ENCODE assay signal across 14 cellular contexts in genomic region chr13:110433014-110433413, GRCh38.
DNase-seq lines count a peak whose midpoint lies in the region; ATAC-seq and TF ChIP-seq lines count a peak whose summit lies in the region.
"Had no signal": no experiment of that assay in that cellular context is flagged by ENCODE, and none has a peak within 500 bp of the region (broad histone marks: within the 10 kb centered on the region; RNA-seq: fewer than 3 reads in every experiment).

No MANE protein-coding gene starts in this region.

- no peaks in the 10 kb centered on the region for H3K27me3 Mint-ChIP-seq in osteocyte (ENCODE audit: unreplicated experiment)

- peaks cover 81% of the 10 kb centered on the region for H3K36me3 Mint-ChIP-seq in osteocyte (ENCODE audit: unreplicated experiment)
- H3K36me3 Mint-ChIP-seq: activated CD8-positive, alpha-beta memory T cell treated with anti-CD3 and anti-CD28 coated beads, Interleukin-2, amount 10 ng/mL, durations not matched to agents 7 days and 5 days had no signal

- H3K27ac ChIP-seq in left ventricle myocardium inferior (replicated peaks) (peak overlapping the region; percentile 70), upper lobe of right lung (no peak overlapping the region), SJCRH30 (no peak overlapping the region)
- H3K27ac ChIP-seq: KMS-11, WERI-Rb-1 had no signal

- no peaks in the 10 kb centered on the region for H3K9me3 ChIP-seq in left ventricle myocardium inferior (replicated peaks)
- no peaks in the 10 kb centered on the region for H3K9me3 ChIP-seq in upper lobe of right lung
- H3K9me3 ChIP-seq in SJCRH30 (replicated peaks), result no peaks in the 10 kb centered on the region
- H3K9me3 ChIP-seq: breast epithelium had no signal

- H3K4me1 ChIP-seq in left ventricle myocardium inferior, result peaks cover 64% of the 10 kb centered on the region
- no peaks in the 10 kb centered on the region for H3K4me1 ChIP-seq in upper lobe of right lung
- H3K4me1 ChIP-seq in SJCRH30, result no peaks in the 10 kb centered on the region
- H3K4me1 ChIP-seq: breast epithelium had no signal

- intact Hi-C loops in left ventricle myocardium inferior (cut with micrococcal nuclease) (no loop called here), upper lobe of right lung (cut with DNase I) (loop anchor here (10.0 kb wide), 1 partner anchor 218 kb away; no protein-coding TSS in a partner anchor)

- H3K27me3 ChIP-seq in left ventricle myocardium inferior (ENCODE audit: low read depth) (no peaks in the 10 kb centered on the region), upper lobe of right lung (no peaks in the 10 kb centered on the region), SJCRH30 (no peaks in the 10 kb centered on the region)
- H3K27me3 ChIP-seq: breast epithelium had no signal

- TF ChIP-seq CTCF in left ventricle myocardium inferior (IDR thresholded peaks at IDR 0.05; ENCODE audit: borderline replicate concordance) (no peak), osteocyte (IDR thresholded peaks at IDR 0.05) (no peak), upper lobe of right lung (IDR thresholded peaks at IDR 0.05) (no peak)

- peak overlapping the region; percentile 18 for H3K4me3 Mint-ChIP-seq in osteocyte (ENCODE audit: unreplicated experiment)
- H3K4me3 Mint-ChIP-seq: activated CD8-positive, alpha-beta memory T cell treated with anti-CD3 and anti-CD28 coated beads, Interleukin-2, amount 10 ng/mL, durations not matched to agents 7 days and 5 days; effector memory CD8-positive, alpha-beta T cell had no signal

- no peaks in the 10 kb centered on the region for H3K9me3 Mint-ChIP-seq in osteocyte (ENCODE audit: unreplicated experiment)
- H3K9me3 Mint-ChIP-seq: effector memory CD8-positive, alpha-beta T cell had no signal

- ATAC-seq in upper lobe of right lung, result peak; percentile 62
- ATAC-seq: activated CD8-positive, alpha-beta memory T cell treated with anti-CD3 and anti-CD28 coated beads, Interleukin-2, amount 10 ng/mL, durations not matched to agents 7 days and 5 days; effector memory CD8-positive, alpha-beta T cell had no signal

- H3K27ac Mint-ChIP-seq in osteocyte (ENCODE audit: unreplicated experiment), result peak overlapping the region; percentile 91
- H3K27ac Mint-ChIP-seq: activated CD8-positive, alpha-beta memory T cell treated with anti-CD3 and anti-CD28 coated beads, Interleukin-2, amount 10 ng/mL, durations not matched to agents 7 days and 5 days; effector memory CD8-positive, alpha-beta T cell had no signal

- no peak overlapping the region for H3K4me3 ChIP-seq in left ventricle myocardium inferior
- H3K4me3 ChIP-seq in upper lobe of right lung, result no peak overlapping the region
- no peak overlapping the region for H3K4me3 ChIP-seq in SJCRH30
- H3K4me3 ChIP-seq: breast epithelium had no signal

- H3K36me3 ChIP-seq in left ventricle myocardium inferior (peaks cover 80% of the 10 kb centered on the region), upper lobe of right lung (peaks cover 56% of the 10 kb centered on the region), SJCRH30 (peaks cover 74% of the 10 kb centered on the region)
- H3K36me3 ChIP-seq: breast epithelium had no signal

- peak; percentile 55 for DNase-seq in cerebellum (ENCODE audit: low spot score)
- peak; percentile 61 for DNase-seq in left ventricle myocardium inferior
- DNase-seq in osteocyte (ENCODE audit: extremely low spot score, unreplicated experiment), result no peak
- DNase-seq in upper lobe of right lung, result no peak
- DNase-seq in NCI-H146 treated with DMSO at 0.1 percent for 48 hours (lab: John Stamatoyannopoulos, UW; ENCODE audit: unreplicated experiment), result no peak
- DNase-seq in SJCRH30, result no peak
- DNase-seq in inferior parietal cortex (ENCODE audit: extremely low spot score), result no peak
- DNase-seq: activated CD8-positive, alpha-beta memory T cell treated with anti-CD3 and anti-CD28 coated beads, Interleukin-2, amount 10 ng/mL, durations not matched to agents 7 days and 5 days; effector memory CD8-positive, alpha-beta T cell; foreskin melanocyte; stimulated activated CD4-positive, alpha-beta T cell treated with anti-CD3 and anti-CD28 coated beads, Interleukin-4, amount 100 ng/mL, for 24 hours; WERI-Rb-1 had no signal

- H3K4me1 Mint-ChIP-seq in osteocyte (ENCODE audit: unreplicated experiment), result peaks cover 58% of the 10 kb centered on the region
- H3K4me1 Mint-ChIP-seq: activated CD8-positive, alpha-beta memory T cell treated with anti-CD3 and anti-CD28 coated beads, Interleukin-2, amount 10 ng/mL, durations not matched to agents 7 days and 5 days had no signal

Comparison
In these comparisons a context has a peak if more than half of its experiments do, and no peak if none do; other contexts are left out.
1. DNase-seq: peak in cerebellum (single experiment) and left ventricle myocardium inferior (single experiment); none in osteocyte (single experiment), upper lobe of right lung (single experiment), NCI-H146 treated with DMSO at 0.1 percent for 48 hours (single experiment), SJCRH30 (0 of 2) and inferior parietal cortex (single experiment).